1 cellular context compared by ENCODE assay signal in the genomic region with DNA sequence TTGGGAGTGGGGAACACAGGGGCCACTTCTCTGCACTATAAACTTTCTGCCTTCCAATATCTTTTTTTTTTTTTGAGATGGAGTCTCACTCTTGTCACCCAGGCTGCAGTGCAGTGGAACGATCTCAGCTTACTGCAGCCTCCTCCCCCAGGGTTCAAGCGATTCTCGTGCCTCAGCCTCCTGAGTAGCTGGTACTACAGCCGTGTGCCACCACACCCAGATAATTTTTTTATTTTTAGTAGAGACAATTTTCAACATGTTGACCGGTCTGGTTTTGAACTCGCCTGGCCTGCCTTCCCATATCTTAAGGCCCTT.
TF ChIP-seq lines count a peak whose summit lies in the region.

No MANE protein-coding gene starts in this region.

TF ChIP-seq in HepG2, 621 proteins besides CTCF, POLR2A, EP300 and RAD21:
- no peak for TF ChIP-seq ZNF547 (CRISPR knock-in tag; IDR thresholded peaks at IDR 0.05)
- TF ChIP-seq PAX8 (CRISPR knock-in tag; IDR thresholded peaks at IDR 0.05; ENCODE audit: borderline replicate concordance) = 0 out of 2 replicates have a peak, but pooled peaks have one; percentile 30
- TF ChIP-seq, protein P1, sequence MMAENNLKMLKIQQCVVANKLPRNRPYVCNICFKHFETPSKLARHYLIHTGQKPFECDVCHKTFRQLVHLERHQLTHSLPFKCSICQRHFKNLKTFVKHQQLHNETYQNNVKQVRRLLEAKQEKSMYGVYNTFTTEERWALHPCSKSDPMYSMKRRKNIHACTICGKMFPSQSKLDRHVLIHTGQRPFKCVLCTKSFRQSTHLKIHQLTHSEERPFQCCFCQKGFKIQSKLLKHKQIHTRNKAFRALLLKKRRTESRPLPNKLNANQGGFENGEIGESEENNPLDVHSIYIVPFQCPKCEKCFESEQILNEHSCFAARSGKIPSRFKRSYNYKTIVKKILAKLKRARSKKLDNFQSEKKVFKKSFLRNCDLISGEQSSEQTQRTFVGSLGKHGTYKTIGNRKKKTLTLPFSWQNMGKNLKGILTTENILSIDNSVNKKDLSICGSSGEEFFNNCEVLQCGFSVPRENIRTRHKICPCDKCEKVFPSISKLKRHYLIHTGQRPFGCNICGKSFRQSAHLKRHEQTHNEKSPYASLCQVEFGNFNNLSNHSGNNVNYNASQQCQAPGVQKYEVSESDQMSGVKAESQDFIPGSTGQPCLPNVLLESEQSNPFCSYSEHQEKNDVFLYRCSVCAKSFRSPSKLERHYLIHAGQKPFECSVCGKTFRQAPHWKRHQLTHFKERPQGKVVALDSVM (CRISPR knock-in tag; IDR thresholded peaks at IDR 0.05) = peak; percentile 81
- no peak for TF ChIP-seq HBP1 (CRISPR knock-in tag; IDR thresholded peaks at IDR 0.05; ENCODE audit: low read depth)
- TF ChIP-seq TRIM24 (CRISPR knock-in tag; IDR thresholded peaks at IDR 0.05) = no peak
- no peak for TF ChIP-seq TRIM22 (IDR thresholded peaks at IDR 0.05)
